ENCODE assay signal across 36 cellular contexts in the genomic region with DNA sequence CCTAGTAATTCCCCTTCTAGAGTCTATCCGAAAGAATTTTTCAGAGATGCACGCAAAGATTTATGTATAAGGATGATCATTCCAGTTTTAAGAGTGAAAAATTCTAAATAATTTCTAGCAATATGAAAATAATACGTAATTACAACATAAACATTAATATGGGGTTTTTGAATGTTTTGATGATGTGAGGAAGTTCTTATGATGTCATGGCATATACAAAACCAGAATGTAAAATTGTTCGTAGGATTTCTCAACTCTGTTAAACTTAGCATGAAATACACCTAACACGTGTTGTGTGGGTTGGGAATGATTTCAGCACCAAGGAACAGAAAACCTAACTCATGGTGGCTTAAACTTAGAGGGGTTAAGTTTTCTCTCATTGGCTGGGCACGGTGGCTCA.
"Had no signal": no experiment of that assay in that cellular context is flagged by ENCODE, and none has a peak within 500 bp of the region (broad histone marks: within the 10 kb centered on the region; RNA-seq: fewer than 3 reads in every experiment).

No MANE protein-coding gene starts in this region.

- H3K36me3 ChIP-seq: MG63 had no signal

- H3K4me3 ChIP-seq: MG63 had no signal

- H3K27me3 ChIP-seq: MG63 had no signal

- H3K9me3 ChIP-seq: MG63 had no signal

- DNase-seq: Karpas-422, Kasumi-1, MG63, MM.1S, MV-4-11, NCI-H1048, NCI-H1092, NCI-H1092 treated with DMSO at 0.1 percent for 48 hours, NCI-H1105, NCI-H1105 treated with DMSO at 0.1 percent for 48 hours, NCI-H1417, NCI-H1417 treated with DMSO at 0.1 percent for 48 hours, NCI-H1436, NCI-H1436 treated with DMSO at 0.1 percent for 48 hours, NCI-H146, NCI-H1694, NCI-H1694 treated with DMSO at 0.1 percent for 48 hours, NCI-H187, NCI-H187 treated with DMSO at 0.1 percent for 48 hours, NCI-H1930, NCI-H2029, NCI-H2029 treated with DMSO at 0.1 percent for 48 hours, NCI-H2081, NCI-H2081 treated with DMSO at 0.1 percent for 48 hours, NCI-H2107, NCI-H2171, NCI-H2171 treated with DMSO at 0.1 percent for 48 hours, NCI-H2227 treated with DMSO at 0.1 percent for 48 hours, NCI-H226, NCI-H345, NCI-H446, NCI-H446 treated with DMSO at 0.1 percent for 48 hours, NCI-H510A, NCI-H510A treated with DMSO at 0.1 percent for 48 hours, NCI-H524, NCI-H524 treated with DMSO at 0.1 percent for 48 hours had no signal
